Comparison of ENCODE assay signal across 8 cellular contexts in genomic region chr17:38465420-38466345, GRCh38. TPM values are rescaled to one million over a fixed set of nuclear protein-coding genes. Genes with fewer than 3 reads are reported as not detected.
A peak's percentile ranks its signal among the peaks of the same experiment; 100 is the strongest.
DNase-seq lines count a peak whose midpoint lies in the region; ATAC-seq and TF ChIP-seq lines count a peak whose summit lies in the region.

No MANE protein-coding gene starts in this region.

- H3K9me3 ChIP-seq in SJSA1 (replicated peaks) (no peaks in the 10 kb centered on the region), osteoblast (ENCODE audit: low read depth, low read length) (no peaks in the 10 kb centered on the region)

- peak overlapping the region; percentile 53 for H2AFZ ChIP-seq in osteoblast (ENCODE audit: low read length)

- H3K27ac ChIP-seq in SJSA1 (peak overlapping the region; percentile 95), osteoblast (ENCODE audit: low read depth, low read length) (peak overlapping the region; percentile 100)

- H3K4me1 ChIP-seq in SJSA1 (replicated peaks) (peaks cover 56% of the 10 kb centered on the region), osteoblast (ENCODE audit: insufficient read depth, low read length) (peaks cover 31% of the 10 kb centered on the region)

- H3K4me2 ChIP-seq in osteoblast (ENCODE audit: insufficient read depth, low read length) = peak overlapping the region; percentile 93

- H3K36me3 ChIP-seq in SJSA1 (peaks cover 89% of the 10 kb centered on the region), osteoblast (ENCODE audit: insufficient read depth, low read length) (peaks cover 58% of the 10 kb centered on the region)

- H3K79me2 ChIP-seq in osteoblast (ENCODE audit: insufficient read depth, low read length) = peaks cover 77% of the 10 kb centered on the region

- H3K27me3 ChIP-seq in SJSA1 (replicated peaks) = no peaks in the 10 kb centered on the region
- H3K27me3 ChIP-seq in osteoblast (ENCODE audit: insufficient read depth, low read length) = no peaks in the 10 kb centered on the region

- DNase-seq in AG10803 (ENCODE audit: low read depth) (peak; percentile 89), SJSA1 (ENCODE audit: low read depth in 1 of 2, low spot score in 2 of 2) (peak; percentile 74 to 77), fibroblast of mammary gland (ENCODE audit: low read depth) (no peak), osteoblast (ENCODE audit: insufficient read length, low spot score, missing footprints) (peak; percentile 98)

- peaks cover 42% of the 10 kb centered on the region for H4K20me1 ChIP-seq in osteoblast (ENCODE audit: insufficient read depth, low read length)

- ATAC-seq in GM18870 (IDR thresholded peaks at IDR 0.05; ENCODE audit: unreplicated experiment) = no peak
- ATAC-seq in HG02678 (IDR thresholded peaks at IDR 0.05; ENCODE audit: unreplicated experiment) = no peak
- ATAC-seq in GM21717 (IDR thresholded peaks at IDR 0.05; ENCODE audit: unreplicated experiment) = no peak
- no peak for ATAC-seq in HG03520 (IDR thresholded peaks at IDR 0.05; ENCODE audit: unreplicated experiment)

- TF ChIP-seq CTCF in AG10803 (conservative IDR thresholded peaks at IDR 0.05; ENCODE audit: low read length) (no peak), fibroblast of mammary gland (conservative IDR thresholded peaks at IDR 0.05; ENCODE audit: control insufficient read depth, insufficient read depth, low read depth, low read length) (no peak), osteoblast (IDR thresholded peaks at IDR 0.05; ENCODE audit: extremely low read depth, low read depth, low read length) (no peak)

- H3K4me3 ChIP-seq in AG10803 (ENCODE audit: low read length) (peak overlapping the region; percentile 74), SJSA1 (peak overlapping the region; percentile 37), fibroblast of mammary gland (ENCODE audit: control insufficient read depth, low read depth, low read length) (peak overlapping the region; percentile 54), osteoblast (ENCODE audit: insufficient read depth, low read length) (peak overlapping the region; percentile 67)

RNA-seq across cellular contexts. Expression of gene ARHGAP23, which starts 37.4 kb away (rescaled TPM):
- total RNA-seq in SJSA1 (2014; rRNA removed; shearing (Covaris generic)) = 24.9 and 56.4 TPM in 2 replicates
- 47.0 and 49.8 TPM in 2 replicates for total RNA-seq in osteoblast
